In the genomic region with DNA sequence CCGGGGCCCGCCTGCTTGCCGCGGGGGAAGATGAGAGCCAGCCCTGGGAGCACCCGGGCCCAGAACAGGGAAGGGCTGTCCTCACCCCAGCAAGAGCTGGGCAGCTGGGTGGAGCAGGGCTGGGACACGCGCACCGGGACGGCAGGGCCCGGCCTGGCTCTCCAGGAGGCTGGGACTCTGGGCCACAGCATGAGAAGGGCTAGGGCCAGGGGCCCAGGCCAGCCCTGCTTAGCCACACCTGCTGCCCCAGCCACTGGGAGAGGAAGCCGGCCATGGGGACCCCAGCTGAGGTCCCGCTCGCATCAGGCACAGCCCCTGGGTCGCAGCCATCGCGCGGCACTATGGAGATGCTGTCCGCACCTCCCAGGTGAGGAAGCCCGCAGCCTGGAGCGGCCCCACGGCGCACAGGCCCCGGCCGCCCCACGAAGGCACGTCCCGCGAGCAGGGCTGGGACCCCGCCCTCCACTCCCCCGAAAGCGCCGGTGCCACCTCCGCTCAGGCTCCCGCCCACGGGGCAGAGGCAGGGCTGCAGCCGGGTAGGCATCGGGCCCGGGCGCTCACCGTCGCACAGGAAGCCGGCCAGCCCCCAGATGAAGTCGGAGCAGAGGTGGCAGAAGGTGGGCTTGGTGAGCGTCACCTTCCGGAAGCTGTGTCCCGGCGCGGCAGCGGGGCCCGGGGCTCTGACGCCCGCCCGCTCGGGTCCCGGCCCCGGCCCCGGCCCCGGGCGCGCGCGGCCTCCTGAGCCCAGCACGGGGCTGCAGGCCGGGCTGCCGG, we compare ENCODE assay signal across 1 cellular context.
TF ChIP-seq lines count a peak whose summit lies in the region.

No MANE protein-coding gene starts in this region.

TF ChIP-seq in HEK293, 187 proteins besides CTCF, POLR2A, EP300 and RAD21 (continued from another document and continues in another):
- TF ChIP-seq, protein P1, sequence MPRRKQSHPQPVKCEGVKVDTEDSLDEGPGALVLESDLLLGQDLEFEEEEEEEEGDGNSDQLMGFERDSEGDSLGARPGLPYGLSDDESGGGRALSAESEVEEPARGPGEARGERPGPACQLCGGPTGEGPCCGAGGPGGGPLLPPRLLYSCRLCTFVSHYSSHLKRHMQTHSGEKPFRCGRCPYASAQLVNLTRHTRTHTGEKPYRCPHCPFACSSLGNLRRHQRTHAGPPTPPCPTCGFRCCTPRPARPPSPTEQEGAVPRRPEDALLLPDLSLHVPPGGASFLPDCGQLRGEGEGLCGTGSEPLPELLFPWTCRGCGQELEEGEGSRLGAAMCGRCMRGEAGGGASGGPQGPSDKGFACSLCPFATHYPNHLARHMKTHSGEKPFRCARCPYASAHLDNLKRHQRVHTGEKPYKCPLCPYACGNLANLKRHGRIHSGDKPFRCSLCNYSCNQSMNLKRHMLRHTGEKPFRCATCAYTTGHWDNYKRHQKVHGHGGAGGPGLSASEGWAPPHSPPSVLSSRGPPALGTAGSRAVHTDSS (tag by site-specific recombination; IDR thresholded peaks at IDR 0.05), result no peak
- TF ChIP-seq ZSCAN23 (tag by site-specific recombination; IDR thresholded peaks at IDR 0.05) (no peak), SCRT1 (tag by site-specific recombination; IDR thresholded peaks at IDR 0.05; ENCODE audit: borderline replicate concordance) (no peak), GLIS1 (tag by site-specific recombination; IDR thresholded peaks at IDR 0.05) (peak; percentile 40; the same call in 1 of the 2 replicates), ZXDB (tag by site-specific recombination; IDR thresholded peaks at IDR 0.05) (no peak), ZNF223 (tag by site-specific recombination; IDR thresholded peaks at IDR 0.05) (no peak), WT1 (tag by site-specific recombination; IDR thresholded peaks at IDR 0.05) (no peak), ZBTB21 (tag by site-specific recombination; IDR thresholded peaks at IDR 0.05) (no peak), ZNF24 (tag by site-specific recombination; IDR thresholded peaks at IDR 0.05) (no peak), ZNF830 (tag by site-specific recombination; IDR thresholded peaks at IDR 0.05; ENCODE audit: low read depth) (no peak), ZBTB49 (tag by site-specific recombination; IDR thresholded peaks at IDR 0.05; ENCODE audit: low read depth) (no peak), ZNF548 (tag by site-specific recombination; IDR thresholded peaks at IDR 0.05) (no peak), ZNF354C (tag by site-specific recombination; IDR thresholded peaks at IDR 0.05; ENCODE audit: borderline replicate concordance, low read depth) (no peak), ZNF600 (tag by site-specific recombination; IDR thresholded peaks at IDR 0.05) (0 out of 2 replicates have a peak, but pooled peaks have one; percentile 19), GLIS2 (tag by site-specific recombination; IDR thresholded peaks at IDR 0.05) (peak; percentile 74), ZNF792 (tag by site-specific recombination; IDR thresholded peaks at IDR 0.05) (no peak), OSR2 (tag by site-specific recombination; IDR thresholded peaks at IDR 0.05) (no peak), ZBTB20 (tag by site-specific recombination; IDR thresholded peaks at IDR 0.05) (peak; percentile 85; the same call in 1 of the 2 replicates), KLF1 (tag by site-specific recombination; IDR thresholded peaks at IDR 0.05) (peak; percentile 64), SALL2 (tag by site-specific recombination; IDR thresholded peaks at IDR 0.05; ENCODE audit: borderline replicate concordance) (no peak), ZNF629 (tag by site-specific recombination; IDR thresholded peaks at IDR 0.05) (no peak), ZNF585B (tag by site-specific recombination; IDR thresholded peaks at IDR 0.05) (no peak), ZNF133 (tag by site-specific recombination; IDR thresholded peaks at IDR 0.05) (no peak), ZNF626 (tag by site-specific recombination; IDR thresholded peaks at IDR 0.05) (no peak), ZFHX2 (tag by site-specific recombination; conservative IDR thresholded peaks at IDR 0.05) (peak; percentile 89), KLF9 (tag by site-specific recombination; IDR thresholded peaks at IDR 0.05; ENCODE audit: low read depth) (peak; percentile 54), MEIS1 (CRISPR knock-in tag; IDR thresholded peaks at IDR 0.05; ENCODE audit: borderline replicate concordance) (no peak), YY2 (tag by site-specific recombination; IDR thresholded peaks at IDR 0.05) (no peak), ZNF558 (tag by site-specific recombination; IDR thresholded peaks at IDR 0.05) (no peak), SCRT2 (tag by site-specific recombination; IDR thresholded peaks at IDR 0.05) (no peak), ZNF423 (tag by site-specific recombination; IDR thresholded peaks at IDR 0.05) (no peak), GFI1B (tag by site-specific recombination; IDR thresholded peaks at IDR 0.05) (no peak), ZNF184 (tag by site-specific recombination; IDR thresholded peaks at IDR 0.05) (no peak), ZNF776 (tag by site-specific recombination; IDR thresholded peaks at IDR 0.05; ENCODE audit: borderline replicate concordance) (no peak), ZNF341 (tag by site-specific recombination; IDR thresholded peaks at IDR 0.05; ENCODE audit: low read depth) (no peak), KLF8 (tag by site-specific recombination; IDR thresholded peaks at IDR 0.05) (peak; percentile 12; the same call in 1 of the 2 replicates), ZNF76 (tag by site-specific recombination; IDR thresholded peaks at IDR 0.05; ENCODE audit: borderline replicate concordance, low read depth) (no peak), ZNF580 (tag by site-specific recombination; IDR thresholded peaks at IDR 0.05) (no peak), ZBTB7A (tag by site-specific recombination; IDR thresholded peaks at IDR 0.05; ENCODE audit: low read depth) (no peak), ZNF138 (tag by site-specific recombination; IDR thresholded peaks at IDR 0.05; ENCODE audit: borderline replicate concordance) (no peak), GLI2 (tag by site-specific recombination; IDR thresholded peaks at IDR 0.05; ENCODE audit: borderline replicate concordance, low read depth) (no peak), ZNF16 (tag by site-specific recombination; IDR thresholded peaks at IDR 0.05; ENCODE audit: low read depth) (no peak), ZNF610 (tag by site-specific recombination; IDR thresholded peaks at IDR 0.05; ENCODE audit: borderline replicate concordance) (no peak), ZSCAN18 (tag by site-specific recombination; IDR thresholded peaks at IDR 0.05) (no peak), ZNF132 (tag by site-specific recombination; IDR thresholded peaks at IDR 0.05; ENCODE audit: borderline replicate concordance) (no peak), ZNF521 (tag by site-specific recombination; IDR thresholded peaks at IDR 0.05) (no peak), ZFP3 (tag by site-specific recombination; IDR thresholded peaks at IDR 0.05; ENCODE audit: low read depth) (no peak), ZNF140 (tag by site-specific recombination; IDR thresholded peaks at IDR 0.05) (no peak), ZNF514 (tag by site-specific recombination; IDR thresholded peaks at IDR 0.05) (no peak), ZBTB17 (tag by site-specific recombination; IDR thresholded peaks at IDR 0.05) (no peak)
- TF ChIP-seq, protein P2, sequence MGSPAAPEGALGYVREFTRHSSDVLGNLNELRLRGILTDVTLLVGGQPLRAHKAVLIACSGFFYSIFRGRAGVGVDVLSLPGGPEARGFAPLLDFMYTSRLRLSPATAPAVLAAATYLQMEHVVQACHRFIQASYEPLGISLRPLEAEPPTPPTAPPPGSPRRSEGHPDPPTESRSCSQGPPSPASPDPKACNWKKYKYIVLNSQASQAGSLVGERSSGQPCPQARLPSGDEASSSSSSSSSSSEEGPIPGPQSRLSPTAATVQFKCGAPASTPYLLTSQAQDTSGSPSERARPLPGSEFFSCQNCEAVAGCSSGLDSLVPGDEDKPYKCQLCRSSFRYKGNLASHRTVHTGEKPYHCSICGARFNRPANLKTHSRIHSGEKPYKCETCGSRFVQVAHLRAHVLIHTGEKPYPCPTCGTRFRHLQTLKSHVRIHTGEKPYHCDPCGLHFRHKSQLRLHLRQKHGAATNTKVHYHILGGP (tag by site-specific recombination; IDR thresholded peaks at IDR 0.05), result no peak
- TF ChIP-seq, protein P3, sequence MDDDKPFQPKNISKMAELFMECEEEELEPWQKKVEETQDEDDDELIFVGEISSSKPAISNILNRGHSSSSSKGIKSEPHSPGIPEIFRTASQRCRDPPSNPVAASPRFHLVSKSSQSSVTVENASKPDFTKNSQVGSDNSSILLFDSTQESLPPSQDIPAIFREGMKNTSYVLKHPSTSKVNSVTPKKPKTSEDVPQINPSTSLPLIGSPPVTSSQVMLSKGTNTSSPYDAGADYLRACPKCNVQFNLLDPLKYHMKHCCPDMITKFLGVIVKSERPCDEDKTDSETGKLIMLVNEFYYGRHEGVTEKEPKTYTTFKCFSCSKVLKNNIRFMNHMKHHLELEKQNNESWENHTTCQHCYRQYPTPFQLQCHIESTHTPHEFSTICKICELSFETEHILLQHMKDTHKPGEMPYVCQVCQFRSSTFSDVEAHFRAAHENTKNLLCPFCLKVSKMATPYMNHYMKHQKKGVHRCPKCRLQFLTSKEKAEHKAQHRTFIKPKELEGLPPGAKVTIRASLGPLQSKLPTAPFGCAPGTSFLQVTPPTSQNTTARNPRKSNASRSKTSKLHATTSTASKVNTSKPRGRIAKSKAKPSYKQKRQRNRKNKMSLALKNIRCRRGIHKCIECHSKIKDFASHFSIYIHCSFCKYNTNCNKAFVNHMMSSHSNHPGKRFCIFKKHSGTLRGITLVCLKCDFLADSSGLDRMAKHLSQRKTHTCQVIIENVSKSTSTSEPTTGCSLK (tag by site-specific recombination; IDR thresholded peaks at IDR 0.05), result no peak
- TF ChIP-seq, protein P4, sequence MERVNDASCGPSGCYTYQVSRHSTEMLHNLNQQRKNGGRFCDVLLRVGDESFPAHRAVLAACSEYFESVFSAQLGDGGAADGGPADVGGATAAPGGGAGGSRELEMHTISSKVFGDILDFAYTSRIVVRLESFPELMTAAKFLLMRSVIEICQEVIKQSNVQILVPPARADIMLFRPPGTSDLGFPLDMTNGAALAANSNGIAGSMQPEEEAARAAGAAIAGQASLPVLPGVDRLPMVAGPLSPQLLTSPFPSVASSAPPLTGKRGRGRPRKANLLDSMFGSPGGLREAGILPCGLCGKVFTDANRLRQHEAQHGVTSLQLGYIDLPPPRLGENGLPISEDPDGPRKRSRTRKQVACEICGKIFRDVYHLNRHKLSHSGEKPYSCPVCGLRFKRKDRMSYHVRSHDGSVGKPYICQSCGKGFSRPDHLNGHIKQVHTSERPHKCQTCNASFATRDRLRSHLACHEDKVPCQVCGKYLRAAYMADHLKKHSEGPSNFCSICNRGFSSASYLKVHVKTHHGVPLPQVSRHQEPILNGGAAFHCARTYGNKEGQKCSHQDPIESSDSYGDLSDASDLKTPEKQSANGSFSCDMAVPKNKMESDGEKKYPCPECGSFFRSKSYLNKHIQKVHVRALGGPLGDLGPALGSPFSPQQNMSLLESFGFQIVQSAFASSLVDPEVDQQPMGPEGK (tag by site-specific recombination; IDR thresholded peaks at IDR 0.05), result 0 out of 2 replicates have a peak, but pooled peaks have one; percentile 16
- TF ChIP-seq, protein P5, sequence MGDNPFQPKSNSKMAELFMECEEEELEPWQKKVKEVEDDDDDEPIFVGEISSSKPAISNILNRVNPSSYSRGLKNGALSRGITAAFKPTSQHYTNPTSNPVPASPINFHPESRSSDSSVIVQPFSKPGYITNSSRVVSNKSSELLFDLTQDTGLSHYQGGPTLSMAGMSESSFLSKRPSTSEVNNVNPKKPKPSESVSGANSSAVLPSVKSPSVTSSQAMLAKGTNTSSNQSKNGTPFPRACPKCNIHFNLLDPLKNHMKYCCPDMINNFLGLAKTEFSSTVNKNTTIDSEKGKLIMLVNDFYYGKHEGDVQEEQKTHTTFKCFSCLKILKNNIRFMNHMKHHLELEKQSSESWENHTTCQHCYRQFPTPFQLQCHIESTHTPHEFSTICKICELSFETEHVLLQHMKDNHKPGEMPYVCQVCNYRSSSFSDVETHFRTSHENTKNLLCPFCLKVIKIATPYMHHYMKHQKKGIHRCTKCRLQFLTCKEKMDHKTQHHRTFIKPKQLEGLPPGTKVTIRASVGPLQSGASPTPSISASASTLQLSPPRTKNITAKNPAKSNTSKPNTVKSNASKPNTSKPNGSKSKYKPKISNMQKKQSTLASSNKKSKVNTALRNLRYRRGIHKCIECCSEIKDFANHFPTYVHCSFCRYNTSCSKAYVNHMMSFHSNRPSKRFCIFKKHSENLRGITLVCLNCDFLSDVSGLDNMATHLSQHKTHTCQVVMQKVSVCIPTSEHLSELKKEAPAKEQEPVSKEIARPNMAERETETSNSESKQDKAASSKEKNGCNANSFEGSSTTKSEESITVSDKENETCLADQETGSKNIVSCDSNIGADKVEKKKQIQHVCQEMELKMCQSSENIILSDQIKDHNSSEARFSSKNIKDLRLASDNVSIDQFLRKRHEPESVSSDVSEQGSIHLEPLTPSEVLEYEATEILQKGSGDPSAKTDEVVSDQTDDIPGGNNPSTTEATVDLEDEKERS (tag by site-specific recombination; IDR thresholded peaks at IDR 0.05), result no peak
